ENCODE assay signal across 1 cellular context in genomic region chr1:25820247-25821111, GRCh38.
A peak's percentile ranks its signal among the peaks of the same experiment; 100 is the strongest.
TF ChIP-seq lines count a peak whose summit lies in the region.

No MANE protein-coding gene starts in this region.

TF ChIP-seq in HepG2, 621 proteins besides CTCF, POLR2A, EP300 and RAD21 (continued from another document and continues in another):
- TF ChIP-seq TOE1 (CRISPR knock-in tag; IDR thresholded peaks at IDR 0.05) (no peak), CCAR2 (optimal IDR thresholded peaks at IDR 0.05; ENCODE audit: low read depth, low read length) (no peak), ZNF251 (CRISPR knock-in tag; IDR thresholded peaks at IDR 0.05) (no peak), HNRNPH1 (optimal IDR thresholded peaks at IDR 0.05; ENCODE audit: low read depth, low read length) (no peak), ZNF20 (CRISPR knock-in tag; IDR thresholded peaks at IDR 0.05) (no peak), SP4 (CRISPR knock-in tag; IDR thresholded peaks at IDR 0.05) (peak; percentile 57; the same call in 1 of the 2 replicates), ZZZ3 (CRISPR knock-in tag; IDR thresholded peaks at IDR 0.05; ENCODE audit: borderline replicate concordance) (peak; percentile 45; the same call in 1 of the 2 replicates), RFX3 (CRISPR knock-in tag; IDR thresholded peaks at IDR 0.05) (no peak), ZBTB26 (CRISPR knock-in tag; IDR thresholded peaks at IDR 0.05; ENCODE audit: borderline replicate concordance) (no peak), JUN (CRISPR knock-in tag; IDR thresholded peaks at IDR 0.05) (no peak), U2AF2 (IDR thresholded peaks at IDR 0.05; ENCODE audit: low read depth, low read length) (no peak), CBX2 (IDR thresholded peaks at IDR 0.05; ENCODE audit: low read depth, low read length) (no peak), CBX2 (CRISPR knock-in tag; IDR thresholded peaks at IDR 0.05; ENCODE audit: low read depth) (no peak), HOXA3 (CRISPR knock-in tag; IDR thresholded peaks at IDR 0.05) (no peak), ZNF33B (CRISPR knock-in tag; IDR thresholded peaks at IDR 0.05) (no peak), ONECUT2 (CRISPR knock-in tag; IDR thresholded peaks at IDR 0.05) (no peak), DNMT1 (CRISPR knock-in tag; IDR thresholded peaks at IDR 0.05) (no peak), KMT2B (CRISPR knock-in tag; IDR thresholded peaks at IDR 0.05) (no peak), ZNF460 (CRISPR knock-in tag; IDR thresholded peaks at IDR 0.05; ENCODE audit: borderline replicate concordance) (no peak), ZBTB7A (CRISPR knock-in tag; IDR thresholded peaks at IDR 0.05) (no peak), ZNF7 (CRISPR knock-in tag; IDR thresholded peaks at IDR 0.05) (no peak), ZBTB20 (CRISPR knock-in tag; IDR thresholded peaks at IDR 0.05; ENCODE audit: borderline replicate concordance, low read depth) (no peak), SRF (IDR thresholded peaks at IDR 0.05; ENCODE audit: low read depth, low read length) (no peak), ZNF773 (CRISPR knock-in tag; IDR thresholded peaks at IDR 0.05; ENCODE audit: borderline replicate concordance) (no peak), SMYD3 (CRISPR knock-in tag; IDR thresholded peaks at IDR 0.05) (no peak), NFYC (CRISPR knock-in tag; IDR thresholded peaks at IDR 0.05) (no peak), TEF (CRISPR knock-in tag; IDR thresholded peaks at IDR 0.05) (no peak), ZNF709 (CRISPR knock-in tag; IDR thresholded peaks at IDR 0.05) (no peak), HDAC1 (CRISPR knock-in tag; IDR thresholded peaks at IDR 0.05) (no peak), ZNF34 (CRISPR knock-in tag; IDR thresholded peaks at IDR 0.05; ENCODE audit: borderline replicate concordance) (no peak), ZNF142 (CRISPR knock-in tag; IDR thresholded peaks at IDR 0.05) (no peak), ZNF652 (CRISPR knock-in tag; IDR thresholded peaks at IDR 0.05; ENCODE audit: borderline replicate concordance, low read depth) (no peak), ZBTB3 (CRISPR knock-in tag; IDR thresholded peaks at IDR 0.05; ENCODE audit: borderline replicate concordance, low read depth) (no peak), ZNF326 (CRISPR knock-in tag; IDR thresholded peaks at IDR 0.05; ENCODE audit: borderline replicate concordance) (no peak), SAP130 (CRISPR knock-in tag; IDR thresholded peaks at IDR 0.05; ENCODE audit: low read depth) (peak; percentile 60), ZNF512 (CRISPR knock-in tag; IDR thresholded peaks at IDR 0.05) (no peak), ZNF276 (CRISPR knock-in tag; IDR thresholded peaks at IDR 0.05; ENCODE audit: low read depth) (no peak), REL (CRISPR knock-in tag; conservative IDR thresholded peaks at IDR 0.05) (no peak), RFXANK (CRISPR knock-in tag; IDR thresholded peaks at IDR 0.05) (no peak), ZNF367 (CRISPR knock-in tag; IDR thresholded peaks at IDR 0.05; ENCODE audit: borderline replicate concordance) (no peak), ZC3H4 (CRISPR knock-in tag; IDR thresholded peaks at IDR 0.05; ENCODE audit: borderline replicate concordance) (no peak), ZNF770 (CRISPR knock-in tag; IDR thresholded peaks at IDR 0.05) (no peak), SIX4 (CRISPR knock-in tag; IDR thresholded peaks at IDR 0.05) (no peak), ZNF337 (CRISPR knock-in tag; IDR thresholded peaks at IDR 0.05; ENCODE audit: borderline replicate concordance, low read depth) (peak; percentile 67; the same call in 1 of the 2 replicates), FOXJ3 (CRISPR knock-in tag; IDR thresholded peaks at IDR 0.05; ENCODE audit: borderline replicate concordance) (no peak), SMAD1 (CRISPR knock-in tag; IDR thresholded peaks at IDR 0.05; ENCODE audit: borderline replicate concordance, low read depth) (no peak), AGO2 (optimal IDR thresholded peaks at IDR 0.05; ENCODE audit: low read depth, low read length) (peak; percentile 95), SKI (IDR thresholded peaks at IDR 0.05; ENCODE audit: partially characterized antibody) (peak; percentile 21), BORCS8-MEF2B (CRISPR knock-in tag; IDR thresholded peaks at IDR 0.05) (peak; percentile 16; the same call in 1 of the 2 replicates), NFRKB (IDR thresholded peaks at IDR 0.05) (no peak), YEATS4 (CRISPR knock-in tag; IDR thresholded peaks at IDR 0.05; ENCODE audit: borderline replicate concordance) (peak; percentile 41; the same call in 1 of the 2 replicates), ARID3A (IDR thresholded peaks at IDR 0.05; ENCODE audit: low read depth, low read length) (no peak), BCL6 (CRISPR knock-in tag; IDR thresholded peaks at IDR 0.05) (no peak), ZNF660 (CRISPR knock-in tag; IDR thresholded peaks at IDR 0.05; ENCODE audit: borderline replicate concordance, low read depth) (no peak), ZNF446 (CRISPR knock-in tag; IDR thresholded peaks at IDR 0.05) (no peak), IRF1 (CRISPR knock-in tag; IDR thresholded peaks at IDR 0.05; ENCODE audit: low read depth) (no peak), PREB (CRISPR knock-in tag; IDR thresholded peaks at IDR 0.05) (no peak), GLI4 (CRISPR knock-in tag; IDR thresholded peaks at IDR 0.05; ENCODE audit: borderline replicate concordance) (no peak)
